8 cellular contexts compared by ENCODE assay signal in genomic region chr16:30368122-30368791, GRCh38. TPM values are rescaled to one million over a fixed set of nuclear protein-coding genes. Genes with fewer than 3 reads are reported as not detected.
A peak's percentile ranks its signal among the peaks of the same experiment; 100 is the strongest.
DNase-seq lines count a peak whose midpoint lies in the region; ATAC-seq, FAIRE-seq and TF ChIP-seq lines count a peak whose summit lies in the region.

No MANE protein-coding gene starts in this region.

- intact Hi-C loops in activated CD4-positive, alpha-beta T cell treated with anti-CD3 and anti-CD28 coated beads for 36 hours (cut with DNase I, micrococcal nuclease), result no loop called here
- intact Hi-C loops in endothelial cell of umbilical vein (cut with micrococcal nuclease), result no loop called here

- H3K36me3 Mint-ChIP-seq in activated CD4-positive, alpha-beta T cell treated with anti-CD3 and anti-CD28 coated beads for 36 hours (ENCODE audit: low read depth), result peaks cover 32% of the 10 kb centered on the region

- H3K79me2 ChIP-seq in endothelial cell of umbilical vein (ENCODE audit: control insufficient read depth, insufficient read depth, low read length), result peaks cover 62% of the 10 kb centered on the region
- peaks cover 69% of the 10 kb centered on the region for H3K79me2 ChIP-seq in osteoblast (ENCODE audit: insufficient read depth, low read length)

- POLR2A ChIA-PET in activated CD4-positive, alpha-beta T cell treated with anti-CD3 and anti-CD28 coated beads for 36 hours (lab: Charles Lee), result no interaction called here
- POLR2A ChIA-PET in endothelial cell of umbilical vein (lab: Charles Lee), result interaction anchor here (0.8 kb wide), 1 partner anchor 27 kb away, joined by 3 read pairs; the partner anchor contains the start of gene ZNF48

- no peak for TF ChIP-seq CTCF in endothelial cell of umbilical vein (IDR thresholded peaks at IDR 0.05; ENCODE audit: extremely low read depth in 1 of 2, insufficient read depth in 1 of 2, low read depth in 1 of 2, low read length in 2 of 2)
- no peak for TF ChIP-seq CTCF in osteoblast (IDR thresholded peaks at IDR 0.05; ENCODE audit: extremely low read depth, low read depth, low read length)

- no peaks in the 10 kb centered on the region for H3K9me3 Mint-ChIP-seq in activated CD4-positive, alpha-beta T cell treated with anti-CD3 and anti-CD28 coated beads for 36 hours (ENCODE audit: low read depth)

- H3K9ac ChIP-seq in endothelial cell of umbilical vein (replicated peaks; ENCODE audit: extremely low read depth, insufficient read depth, low read length), result peak overlapping the region; percentile 53

- H3K4me3 ChIP-seq in endothelial cell of umbilical vein (replicated peaks in 1 of 3; ENCODE audit: insufficient read depth in 1 of 3, low read depth in 1 of 3, low read length in 3 of 3) (peak overlapping the region; percentile 49 to 83 (median 70)), osteoblast (ENCODE audit: insufficient read depth, low read length) (peak overlapping the region; percentile 82)

- no peak for ATAC-seq in activated CD4-positive, alpha-beta T cell treated with anti-CD3 and anti-CD28 coated beads for 36 hours
- ATAC-seq in GM19463 (IDR thresholded peaks at IDR 0.05; ENCODE audit: unreplicated experiment), result no peak

- H3K4me2 ChIP-seq in endothelial cell of umbilical vein (ENCODE audit: insufficient read depth, low read length), result peak overlapping the region; percentile 88
- H3K4me2 ChIP-seq in osteoblast (ENCODE audit: insufficient read depth, low read length), result peak overlapping the region; percentile 98

- H3K4me1 ChIP-seq in endothelial cell of umbilical vein (ENCODE audit: control insufficient read depth, extremely low read depth, insufficient read depth, low read length) (peaks cover 24% of the 10 kb centered on the region), osteoblast (ENCODE audit: insufficient read depth, low read length) (peaks cover 24% of the 10 kb centered on the region)

- no peak for TF ChIP-seq POLR2A in endothelial cell of umbilical vein (IDR thresholded peaks at IDR 0.05; ENCODE audit: low read depth, low read length)

- H3K27ac ChIP-seq in endothelial cell of umbilical vein (ENCODE audit: insufficient read depth, low read depth, low read length) (peak overlapping the region; percentile 42), osteoblast (ENCODE audit: low read depth, low read length) (peak overlapping the region; percentile 77)

- H2AFZ ChIP-seq in endothelial cell of umbilical vein (ENCODE audit: low read depth, low read length) (no peak overlapping the region), osteoblast (ENCODE audit: low read length) (no peak overlapping the region)

- peak overlapping the region; percentile 89 for H3K4me3 Mint-ChIP-seq in activated CD4-positive, alpha-beta T cell treated with anti-CD3 and anti-CD28 coated beads for 36 hours

- peak; percentile 88 for FAIRE-seq in endothelial cell of umbilical vein (lab: Jason Lieb, UNC)

- no peaks in the 10 kb centered on the region for H3K27me3 Mint-ChIP-seq in activated CD4-positive, alpha-beta T cell treated with anti-CD3 and anti-CD28 coated beads for 36 hours

- H3K9me3 ChIP-seq in endothelial cell of umbilical vein (replicated peaks; ENCODE audit: control insufficient read depth, insufficient read depth, low read length), result no peaks in the 10 kb centered on the region
- no peaks in the 10 kb centered on the region for H3K9me3 ChIP-seq in osteoblast (ENCODE audit: low read depth, low read length)

- BruUV-seq in endothelial cell of umbilical vein (replicated peaks; lab: Mats Ljungman, UMichigan), result no TSS peak

- peaks cover 41% of the 10 kb centered on the region for H3K4me1 Mint-ChIP-seq in activated CD4-positive, alpha-beta T cell treated with anti-CD3 and anti-CD28 coated beads for 36 hours

- H3K9me1 ChIP-seq in endothelial cell of umbilical vein (replicated peaks; ENCODE audit: control insufficient read depth, extremely low read depth, insufficient read depth, low read length), result no peaks in the 10 kb centered on the region

- H3K36me3 ChIP-seq in endothelial cell of umbilical vein (ENCODE audit: control insufficient read depth in 2 of 2, extremely low read depth in 1 of 2, insufficient read depth in 2 of 2, low read length in 2 of 2), result peaks cover 6 to 10% of the 10 kb centered on the region in 2 experiments
- peaks cover 22% of the 10 kb centered on the region for H3K36me3 ChIP-seq in osteoblast (ENCODE audit: insufficient read depth, low read length)

- DNase-seq in activated CD4-positive, alpha-beta T cell treated with anti-CD3 and anti-CD28 coated beads for 36 hours, result no peak
- DNase-seq in activated CD4-positive, alpha-beta T cell treated with anti-CD3 and anti-CD28 coated beads, Interleukin-2, amount 50 U/mL, for 4 hours, result no peak
- DNase-seq in RKO (ENCODE audit: low spot score) (peak; percentile 82), endothelial cell of umbilical vein (ENCODE audit: low read depth, low spot score) (peak; percentile 48), osteoblast (ENCODE audit: insufficient read length, low spot score, missing footprints) (peak; percentile 95), NCI-H524 treated with DMSO at 0.1 percent for 48 hours (lab: John Stamatoyannopoulos, UW) (no peak), NCI-H748 (lab: John Stamatoyannopoulos, UW; ENCODE audit: unreplicated experiment) (no peak)

- CTCF ChIA-PET in activated CD4-positive, alpha-beta T cell treated with anti-CD3 and anti-CD28 coated beads for 36 hours (lab: Charles Lee), result interaction anchor here (0.7 to 1.5 kb wide), 4 partner anchors 8 to 221 kb away, joined by 3 to 9 read pairs (median 6); no protein-coding TSS in a partner anchor
- CTCF ChIA-PET in endothelial cell of umbilical vein (lab: Charles Lee), result interaction anchor here (1.0 to 3.1 kb wide), 3 partner anchors 27 to 276 kb away, joined by 3 to 12 read pairs (median 6); partner anchors contain the start of genes TBX6 and ZNF48

- H4K20me1 ChIP-seq in endothelial cell of umbilical vein (replicated peaks; ENCODE audit: control insufficient read depth, extremely low read depth, insufficient read depth, low read length) (no peaks in the 10 kb centered on the region), osteoblast (ENCODE audit: insufficient read depth, low read length) (peaks cover 43% of the 10 kb centered on the region)

- H3K27ac Mint-ChIP-seq in activated CD4-positive, alpha-beta T cell treated with anti-CD3 and anti-CD28 coated beads for 36 hours, result peak overlapping the region; percentile 79

- dilution Hi-C loops in endothelial cell of umbilical vein (cut with MboI; ENCODE audit: extremely low pct_ligation_motif_present, low sequenced_read_pairs), result no loop called here

- H3K27me3 ChIP-seq in endothelial cell of umbilical vein (ENCODE audit: control insufficient read depth in 2 of 2, insufficient read depth in 2 of 2, low read length in 2 of 2) (no peaks in the 10 kb centered on the region), osteoblast (ENCODE audit: insufficient read depth, low read length) (no peaks in the 10 kb centered on the region)

RNA-seq across cellular contexts. Expression of gene TBC1D10B, which starts 2.0 kb away (rescaled TPM):
- total RNA-seq in activated CD4-positive, alpha-beta T cell treated with anti-CD3 and anti-CD28 coated beads for 36 hours, result 10 to 100 TPM; 38.1 to 43.4 TPM
- total RNA-seq in endothelial cell of umbilical vein (57.4 and 63.0 TPM in 2 replicates), osteoblast (26.5 and 31.5 TPM in 2 replicates)
- polyA plus RNA-seq in endothelial cell of umbilical vein, result 37.0 and 37.1 TPM in 2 replicates
- polyA plus RNA-seq in endothelial cell of umbilical vein (2011; cell fraction: cytosol; rRNA removed), result 20.6 and 29.2 TPM in 2 replicates
- polyA plus RNA-seq in endothelial cell of umbilical vein (2011; cell fraction: nucleus; rRNA removed), result 37.8 and 42.1 TPM in 2 replicates
- 34.0 and 36.5 TPM in 2 replicates for polyA plus RNA-seq in endothelial cell of umbilical vein (2012)
- 29.9 and 35.0 TPM in 2 replicates for polyA minus RNA-seq in endothelial cell of umbilical vein
- polyA minus RNA-seq in endothelial cell of umbilical vein (2011; cell fraction: cytosol; rRNA and poly(A)+ RNA removed), result 23.9 TPM
- 17.0 and 20.7 TPM in 2 replicates for polyA minus RNA-seq in endothelial cell of umbilical vein (2011; cell fraction: nucleus; rRNA and poly(A)+ RNA removed)

RNA-seq across cellular contexts. Expression of gene MYL11, which starts 6.3 kb away (rescaled TPM):
- total RNA-seq in activated CD4-positive, alpha-beta T cell treated with anti-CD3 and anti-CD28 coated beads for 36 hours, result 1 to 10 TPM in 1 of 2 experiments, under 1 TPM in 1; 0.69 to 1.6 TPM
- total RNA-seq in endothelial cell of umbilical vein (1.3 TPM in 1 of 2 replicates, not detected in the other), osteoblast (not detected in 2 replicates)
- polyA plus RNA-seq in endothelial cell of umbilical vein, result not detected in 2 replicates
- not detected in 2 replicates for polyA plus RNA-seq in endothelial cell of umbilical vein (2011; cell fraction: cytosol; rRNA removed)
- polyA plus RNA-seq in endothelial cell of umbilical vein (2011; cell fraction: nucleus; rRNA removed), result not detected in 2 replicates
- not detected in 2 replicates for polyA plus RNA-seq in endothelial cell of umbilical vein (2012)
- polyA minus RNA-seq in endothelial cell of umbilical vein, result not detected in 2 replicates
- not detected for polyA minus RNA-seq in endothelial cell of umbilical vein (2011; cell fraction: cytosol; rRNA and poly(A)+ RNA removed)
- polyA minus RNA-seq in endothelial cell of umbilical vein (2011; cell fraction: nucleus; rRNA and poly(A)+ RNA removed), result not detected in 2 replicates

RNA-seq across cellular contexts. Expression of gene CD2BP2, which starts 13.1 kb away (rescaled TPM):
- 10 to 100 TPM; 42.3 to 51.8 TPM for total RNA-seq in activated CD4-positive, alpha-beta T cell treated with anti-CD3 and anti-CD28 coated beads for 36 hours
- 75.7 and 76.4 TPM in 2 replicates for total RNA-seq in endothelial cell of umbilical vein
- polyA plus RNA-seq in endothelial cell of umbilical vein, result 35.3 and 47.2 TPM in 2 replicates
- 48.0 and 56.1 TPM in 2 replicates for polyA plus RNA-seq in endothelial cell of umbilical vein (2011; cell fraction: cytosol; rRNA removed)
- 130 and 138 TPM in 2 replicates for polyA plus RNA-seq in endothelial cell of umbilical vein (2011; cell fraction: nucleus; rRNA removed)
- polyA plus RNA-seq in endothelial cell of umbilical vein (2012), result 52.5 and 59.5 TPM in 2 replicates
- polyA minus RNA-seq in endothelial cell of umbilical vein, result 33.7 and 38.6 TPM in 2 replicates
- polyA minus RNA-seq in endothelial cell of umbilical vein (2011; cell fraction: cytosol; rRNA and poly(A)+ RNA removed), result 11.7 TPM
- 24.5 and 26.9 TPM in 2 replicates for polyA minus RNA-seq in endothelial cell of umbilical vein (2011; cell fraction: nucleus; rRNA and poly(A)+ RNA removed)
- 30.9 and 32.9 TPM in 2 replicates for total RNA-seq in osteoblast

RNA-seq across cellular contexts. Expression of gene SEPTIN1, which starts 14.1 kb away (rescaled TPM):
- 100 to 1,000 TPM; 155 to 159 TPM for total RNA-seq in activated CD4-positive, alpha-beta T cell treated with anti-CD3 and anti-CD28 coated beads for 36 hours
- total RNA-seq in endothelial cell of umbilical vein, result 0.75 and 1.2 TPM in 2 replicates
- polyA plus RNA-seq in endothelial cell of umbilical vein, result 0.06 and 0.07 TPM in 2 replicates
- polyA plus RNA-seq in endothelial cell of umbilical vein (2011; cell fraction: cytosol; rRNA removed), result 0.08 and 0.12 TPM in 2 replicates
- polyA plus RNA-seq in endothelial cell of umbilical vein (2011; cell fraction: nucleus; rRNA removed), result 0.24 and 0.64 TPM in 2 replicates
- 0.50 and 0.55 TPM in 2 replicates for polyA plus RNA-seq in endothelial cell of umbilical vein (2012)
- polyA minus RNA-seq in endothelial cell of umbilical vein, result 0.19 and 0.39 TPM in 2 replicates
- polyA minus RNA-seq in endothelial cell of umbilical vein (2011; cell fraction: cytosol; rRNA and poly(A)+ RNA removed), result not detected
- 0.77 TPM in 1 of 2 replicates, not detected in the other for polyA minus RNA-seq in endothelial cell of umbilical vein (2011; cell fraction: nucleus; rRNA and poly(A)+ RNA removed)
- total RNA-seq in osteoblast, result 0.29 TPM in 1 of 2 replicates, not detected in the other

RNA-seq across cellular contexts. Expression of gene ZNF48, which starts 27.0 kb away (rescaled TPM):
- total RNA-seq in activated CD4-positive, alpha-beta T cell treated with anti-CD3 and anti-CD28 coated beads for 36 hours, result 10 to 100 TPM; 10.6 to 11.0 TPM
- total RNA-seq in endothelial cell of umbilical vein (15.1 and 15.3 TPM in 2 replicates), osteoblast (10.0 and 10.9 TPM in 2 replicates)
- polyA plus RNA-seq in endothelial cell of umbilical vein, result 16.1 TPM in 2 replicates
- 9.7 and 11.3 TPM in 2 replicates for polyA plus RNA-seq in endothelial cell of umbilical vein (2011; cell fraction: cytosol; rRNA removed)
- polyA plus RNA-seq in endothelial cell of umbilical vein (2011; cell fraction: nucleus; rRNA removed), result 11.7 and 11.8 TPM in 2 replicates
- 9.6 and 13.4 TPM in 2 replicates for polyA plus RNA-seq in endothelial cell of umbilical vein (2012)
- 12.2 and 17.4 TPM in 2 replicates for polyA minus RNA-seq in endothelial cell of umbilical vein
- 6.8 TPM for polyA minus RNA-seq in endothelial cell of umbilical vein (2011; cell fraction: cytosol; rRNA and poly(A)+ RNA removed)
- 6.3 and 11.1 TPM in 2 replicates for polyA minus RNA-seq in endothelial cell of umbilical vein (2011; cell fraction: nucleus; rRNA and poly(A)+ RNA removed)

Comparison
In these comparisons a context has a peak if more than half of its experiments do, and no peak if none do; other contexts are left out.
1. DNase-seq: peak in RKO (single experiment), endothelial cell of umbilical vein (single experiment) and osteoblast (single experiment); none in activated CD4-positive, alpha-beta T cell treated with anti-CD3 and anti-CD28 coated beads for 36 hours (single experiment), activated CD4-positive, alpha-beta T cell treated with anti-CD3 and anti-CD28 coated beads, Interleukin-2, amount 50 U/mL, for 4 hours (0 of 2), NCI-H524 treated with DMSO at 0.1 percent for 48 hours (single experiment) and NCI-H748 (single experiment).